ENCODE assay signal across 8 cellular contexts in the genomic region with DNA sequence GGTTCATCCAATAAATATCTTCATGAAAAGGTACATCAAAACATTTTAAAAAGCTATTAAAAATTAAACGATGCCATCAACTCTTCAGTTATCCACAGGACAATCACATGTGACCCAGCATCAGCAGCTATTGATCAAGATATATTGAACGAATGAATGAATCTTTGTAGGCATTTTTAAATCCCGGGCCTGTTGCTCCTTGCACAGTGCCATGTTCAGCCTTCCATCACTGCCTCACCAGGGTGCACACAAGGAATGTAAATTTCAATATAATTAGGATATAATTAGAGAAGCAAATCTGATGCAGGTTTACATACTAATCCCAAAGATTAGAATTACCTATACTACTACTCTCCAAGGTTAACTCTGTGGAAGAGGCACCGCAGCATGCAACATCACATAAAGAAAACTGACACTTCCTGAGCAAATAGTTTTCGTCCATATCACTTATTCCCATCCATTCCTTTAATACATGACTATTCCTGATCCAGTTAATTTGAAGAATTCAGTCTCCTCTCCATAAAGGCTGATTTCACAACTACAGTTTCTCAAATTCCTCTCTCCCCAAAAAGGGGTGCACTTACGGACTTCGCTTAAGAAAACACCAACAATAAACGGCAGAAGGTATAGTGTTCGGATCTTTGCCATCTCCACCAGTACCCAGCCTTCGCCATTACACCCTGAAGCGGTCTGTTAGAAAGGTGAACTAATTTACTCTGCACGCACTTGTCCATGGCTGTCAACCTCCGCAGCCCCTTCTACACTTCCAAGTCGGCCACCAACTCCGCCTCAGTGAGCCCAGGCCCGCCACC. TPM values are rescaled to one million over a fixed set of nuclear protein-coding genes. Genes with fewer than 3 reads are reported as not detected.
A peak's percentile ranks its signal among the peaks of the same experiment; 100 is the strongest.
DNase-seq lines count a peak whose midpoint lies in the region; FAIRE-seq lines count a peak whose summit lies in the region.

No MANE protein-coding gene starts in this region.

- FAIRE-seq in small intestine (lab: Jason Lieb, UNC) = no peak

- no peaks in the 10 kb centered on the region for H3K9me3 ChIP-seq in small intestine (ENCODE audit: control insufficient read depth, low read depth)

- no peaks in the 10 kb centered on the region for H3K27me3 Mint-ChIP-seq in activated naive CD4-positive, alpha-beta T cell treated with anti-CD3 and anti-CD28 coated beads, Interleukin-2, amount 50 U/mL, for 24 hours

- no peaks in the 10 kb centered on the region for H3K36me3 ChIP-seq in small intestine (ENCODE audit: control insufficient read depth in 2 of 2, insufficient read depth in 2 of 2, low read length in 2 of 2)

- 2 to 4% (median 4%) methylated on average over 16 of the region's 16 CpGs for WGBS in small intestine, 3 donors

- no peaks in the 10 kb centered on the region for H3K9me3 Mint-ChIP-seq in activated naive CD4-positive, alpha-beta T cell treated with anti-CD3 and anti-CD28 coated beads, Interleukin-2, amount 50 U/mL, for 24 hours

- peak overlapping the region; percentile 97 for H3K27ac ChIP-seq in small intestine (ENCODE audit: low read depth in 1 of 2, low read length in 1 of 2)

- no peaks in the 10 kb centered on the region for H3K27me3 ChIP-seq in small intestine (ENCODE audit: control insufficient read depth in 2 of 2, insufficient read depth in 2 of 2, low read length in 2 of 2)

- peak overlapping the region; percentile 93 for H3K4me3 Mint-ChIP-seq in activated naive CD4-positive, alpha-beta T cell treated with anti-CD3 and anti-CD28 coated beads, Interleukin-2, amount 50 U/mL, for 24 hours

- H3K4me3 ChIP-seq in iPS-11a (ENCODE audit: low read depth, low read length) (peak overlapping the region; percentile 91), small intestine (ENCODE audit: low read depth in 1 of 2, low read length in 2 of 2) (peak overlapping the region; percentile 79 to 92)

- peak overlapping the region; percentile 71 for H3K27ac Mint-ChIP-seq in activated naive CD4-positive, alpha-beta T cell treated with anti-CD3 and anti-CD28 coated beads, Interleukin-2, amount 50 U/mL, for 24 hours

- peaks cover 6% of the 10 kb centered on the region in 2 donors for H3K4me1 ChIP-seq in small intestine (ENCODE audit: control insufficient read depth in 2 of 2, insufficient read depth in 1 of 2, low read depth in 1 of 2, low read length in 1 of 2)

- H3K36me3 Mint-ChIP-seq in activated naive CD4-positive, alpha-beta T cell treated with anti-CD3 and anti-CD28 coated beads, Interleukin-2, amount 50 U/mL, for 24 hours = no peaks in the 10 kb centered on the region

- DNase-seq in D341Med (ENCODE audit: low spot score) (peak; percentile 5), HT-29 (ENCODE audit: low spot score) (peak; percentile 55), small intestine (peak; percentile 40), NCI-H187 treated with DMSO at 0.1 percent for 48 hours (lab: John Stamatoyannopoulos, UW) (no peak), DMS114 treated with DMSO at 0.1 percent for 48 hours (lab: John Stamatoyannopoulos, UW; ENCODE audit: unreplicated experiment) (no peak), HuH-7.5 (ENCODE audit: low spot score) (no peak)

- H3K4me1 Mint-ChIP-seq in activated naive CD4-positive, alpha-beta T cell treated with anti-CD3 and anti-CD28 coated beads, Interleukin-2, amount 50 U/mL, for 24 hours = peaks cover 54% of the 10 kb centered on the region

RNA-seq across cellular contexts. Expression of gene NCOR1, which starts 0.9 kb away (rescaled TPM):
- 67.7 and 72.4 TPM in 2 replicates for total RNA-seq in HT-29 (2014; rRNA removed; shearing (Covaris generic))
- polyA plus RNA-seq in small intestine = 100 to 1,000 TPM in 2 of 3 donors, 10 to 100 TPM in 1; 69.3 to 227 (median 191) TPM

RNA-seq across cellular contexts. Expression of gene PIGL, which starts 2.6 kb away (rescaled TPM):
- 17.0 and 20.9 TPM in 2 replicates for total RNA-seq in HT-29 (2014; rRNA removed; shearing (Covaris generic))
- polyA plus RNA-seq in small intestine = 10 to 100 TPM; 19.0 to 30.2 (median 21.6) TPM

Comparison
In these comparisons a context has a peak if more than half of its experiments do, and no peak if none do; other contexts are left out.
1. DNase-seq: peak in D341Med (single experiment), HT-29 (single experiment) and small intestine (single experiment); none in NCI-H187 treated with DMSO at 0.1 percent for 48 hours (single experiment), DMS114 treated with DMSO at 0.1 percent for 48 hours (single experiment) and HuH-7.5 (single experiment).